In the genomic region with DNA sequence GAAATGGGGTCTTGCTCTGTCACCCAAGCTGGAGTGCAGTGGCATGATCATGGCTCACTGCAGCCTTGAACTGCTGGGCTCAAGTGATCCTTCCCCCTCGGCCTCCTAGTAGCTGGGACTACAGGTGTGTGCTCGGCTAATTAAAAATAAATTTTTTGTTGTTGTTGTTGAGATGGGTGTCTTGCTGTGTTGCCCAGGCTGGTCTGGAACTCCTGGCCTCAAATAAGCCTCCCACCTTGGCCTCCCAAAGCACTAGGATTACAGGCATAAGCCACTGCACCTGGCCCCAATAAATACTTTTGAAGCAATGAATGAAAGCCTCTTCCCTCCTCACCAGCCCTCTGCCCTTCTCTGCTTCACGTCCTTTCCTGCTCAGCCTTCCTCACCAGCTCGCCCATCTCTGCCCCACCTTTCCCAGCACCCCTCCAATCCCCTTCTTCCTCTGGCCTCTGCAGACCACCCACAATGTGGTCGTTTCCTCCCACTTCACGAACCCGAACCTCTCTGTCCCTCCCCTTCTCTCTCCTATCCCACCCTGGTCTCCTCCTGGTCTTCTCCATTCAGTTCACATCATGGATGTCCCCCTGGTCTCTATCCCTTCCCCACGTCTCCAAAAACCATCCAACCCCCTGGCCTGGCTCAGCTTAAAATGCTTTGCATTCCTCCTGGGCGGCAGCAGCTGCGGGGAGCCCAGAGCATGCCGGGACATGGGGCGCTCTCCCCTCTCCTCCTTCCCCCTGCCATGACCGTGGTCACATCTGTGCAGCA, we compare ENCODE assay signal across 1 cellular context.
TF ChIP-seq lines count a peak whose summit lies in the region.

No MANE protein-coding gene starts in this region.

TF ChIP-seq in GM23338, 12 proteins besides CTCF, POLR2A, EP300 and RAD21:
- TF ChIP-seq ZNF114 (CRISPR knock-in tag; IDR thresholded peaks at IDR 0.05) (no peak), ZNF331 (CRISPR knock-in tag; IDR thresholded peaks at IDR 0.05; ENCODE audit: low read depth) (no peak), EZH2 (IDR thresholded peaks at IDR 0.05; ENCODE audit: low read depth, unreplicated experiment) (no peak), NANOG (IDR thresholded peaks at IDR 0.05; ENCODE audit: borderline replicate concordance) (no peak), STAT1 (IDR thresholded peaks at IDR 0.05; ENCODE audit: unreplicated experiment) (no peak), CREB1 (CRISPR knock-in tag; IDR thresholded peaks at IDR 0.05; ENCODE audit: low read depth) (no peak), POLR2AphosphoS5 (IDR thresholded peaks at IDR 0.05; ENCODE audit: low read depth) (no peak), JUNB (IDR thresholded peaks at IDR 0.05; ENCODE audit: unreplicated experiment) (no peak), ETS1 (IDR thresholded peaks at IDR 0.05) (no peak), EZH2phosphoT487 (IDR thresholded peaks at IDR 0.05; ENCODE audit: unreplicated experiment) (no peak), ZNF462 (CRISPR knock-in tag; IDR thresholded peaks at IDR 0.05) (no peak)
